Comparison of ENCODE assay signal across 8 cellular contexts in genomic region chr1:39082140-39082799, GRCh38. TPM values are rescaled to one million over a fixed set of nuclear protein-coding genes. Genes with fewer than 3 reads are reported as not detected.
DNase-seq lines count a peak whose midpoint lies in the region; ATAC-seq, FAIRE-seq and TF ChIP-seq lines count a peak whose summit lies in the region.

No MANE protein-coding gene starts in this region.

- no peak overlapping the region for H3K27ac ChIP-seq in CD8-positive, alpha-beta T cell (ENCODE audit: low read depth, low read length)
- H3K27ac ChIP-seq in esophagus muscularis mucosa (replicated peaks in 1 of 4) (peak overlapping the region in 2 of 4 donors; percentile 4 to 53), pancreas (no peak overlapping the region)

- TF ChIP-seq CTCF in CD8-positive, alpha-beta T cell (IDR thresholded peaks at IDR 0.05) = no peak
- TF ChIP-seq CTCF in esophagus muscularis mucosa (IDR thresholded peaks at IDR 0.05) (no peak), pancreas (IDR thresholded peaks at IDR 0.05) (no peak)

- no peak overlapping the region for H3K4me3 ChIP-seq in CD8-positive, alpha-beta T cell (ENCODE audit: low read depth, low read length)
- H3K4me3 ChIP-seq in NT2/D1 (ENCODE audit: insufficient read length, low read depth) = peak overlapping the region; percentile 49
- H3K4me3 ChIP-seq in esophagus muscularis mucosa = peak overlapping the region; percentile 60 to 74 (median 66)
- peak overlapping the region in 3 of 4 donors; percentile 13 to 52 (median 40) for H3K4me3 ChIP-seq in pancreas

- H3K9me3 ChIP-seq in CD8-positive, alpha-beta T cell (ENCODE audit: low read length) = no peaks in the 10 kb centered on the region
- H3K9me3 ChIP-seq in NT2/D1 (ENCODE audit: insufficient read depth, low read length) (no peaks in the 10 kb centered on the region), esophagus muscularis mucosa (no peaks in the 10 kb centered on the region), pancreas (no peaks in the 10 kb centered on the region)

- no peak for DNase-seq in CD8-positive, alpha-beta T cell
- no peak for DNase-seq in NT2/D1 (ENCODE audit: low read depth, low spot score)
- DNase-seq in esophagus muscularis mucosa (ENCODE audit: extremely low spot score) = no peak
- DNase-seq in pancreas = peak in 1 of 6 donors; percentile 70
- DNase-seq in cerebellar nuclear complex (lab: John Stamatoyannopoulos, UW) = no peak
- DNase-seq in GM19238 (ENCODE audit: insufficient read length, low spot score) = no peak

- peaks cover 7% of the 10 kb centered on the region for H3K4me1 Mint-ChIP-seq in CD8-positive, alpha-beta T cell (ENCODE audit: low read depth)

- TF ChIP-seq EP300 in esophagus muscularis mucosa (IDR thresholded peaks at IDR 0.05) = no peak

- no peak for FAIRE-seq in pancreas (lab: Jason Lieb, UNC)

- H3K9me3 Mint-ChIP-seq in CD8-positive, alpha-beta T cell = no peaks in the 10 kb centered on the region

- H3K36me3 ChIP-seq in CD8-positive, alpha-beta T cell (ENCODE audit: insufficient read depth, low read length) = no peaks in the 10 kb centered on the region
- H3K36me3 ChIP-seq in NT2/D1 (ENCODE audit: insufficient read depth, insufficient read length, low read length) (no peaks in the 10 kb centered on the region), esophagus muscularis mucosa (no peaks in the 10 kb centered on the region), pancreas (no peaks in the 10 kb centered on the region)

- no peak for ATAC-seq in CD8-positive, alpha-beta T cell
- ATAC-seq in pancreas (no peak), GM19351 (IDR thresholded peaks at IDR 0.05; ENCODE audit: unreplicated experiment) (no peak), HG02678 (IDR thresholded peaks at IDR 0.05; ENCODE audit: unreplicated experiment) (no peak)

- POLR2A ChIA-PET in CD8-positive, alpha-beta T cell (lab: Charles Lee) = no interaction called here

- 70% methylated on average over 11 of the region's 17 CpGs for WGBS in esophagus muscularis mucosa
- 50 to 57% methylated on average over 17 of the region's 17 CpGs for WGBS in pancreas, 2 donors

- no peak overlapping the region for H3K27ac Mint-ChIP-seq in CD8-positive, alpha-beta T cell

- H3K4me3 Mint-ChIP-seq in CD8-positive, alpha-beta T cell = peak overlapping the region; percentile 76

- H3K27me3 Mint-ChIP-seq in CD8-positive, alpha-beta T cell (ENCODE audit: low read depth) = peaks cover 27% of the 10 kb centered on the region

- H3K27me3 ChIP-seq in CD8-positive, alpha-beta T cell (ENCODE audit: insufficient read depth, low read length) = peaks cover 12% of the 10 kb centered on the region
- H3K27me3 ChIP-seq in NT2/D1 (ENCODE audit: insufficient read depth, insufficient read length) (peaks cover 62% of the 10 kb centered on the region), esophagus muscularis mucosa (peaks cover 0 to 30% (median 13%) of the 10 kb centered on the region in 4 donors), pancreas (peaks cover 0 to 4% (median 0%) of the 10 kb centered on the region in 4 donors)

- no peak for TF ChIP-seq POLR2A in esophagus muscularis mucosa (IDR thresholded peaks at IDR 0.05; ENCODE audit: low read depth)

- intact Hi-C loops in CD8-positive, alpha-beta T cell (cut with DNase I, micrococcal nuclease) = no loop called here
- intact Hi-C loops in esophagus muscularis mucosa (cut with DNase I) = loop anchor here (10.0 kb wide), 1 partner anchor 207 kb away; the partner anchor contains the start of gene MYCBP
- intact Hi-C loops in pancreas (cut with DNase I) = no loop called here

- no peaks in the 10 kb centered on the region for H3K36me3 Mint-ChIP-seq in CD8-positive, alpha-beta T cell

- CTCF ChIA-PET in CD8-positive, alpha-beta T cell (lab: Charles Lee) = interaction anchor here (1.6 to 4.7 kb wide), 2 partner anchors 10 to 17 kb away, joined by 4 to 21 read pairs; no protein-coding TSS in a partner anchor

- peak overlapping the region; percentile 58 for H3K9ac ChIP-seq in NT2/D1 (ENCODE audit: insufficient read length, low read depth)

- no peaks in the 10 kb centered on the region for H3K4me1 ChIP-seq in CD8-positive, alpha-beta T cell (ENCODE audit: insufficient read depth, low read length)
- H3K4me1 ChIP-seq in NT2/D1 (ENCODE audit: insufficient read depth, insufficient read length) (peaks cover 13% of the 10 kb centered on the region), esophagus muscularis mucosa (peaks cover 19 to 38% (median 32%) of the 10 kb centered on the region in 4 donors), pancreas (peaks cover 0 to 3% (median 0%) of the 10 kb centered on the region in 3 donors)

RNA-seq across cellular contexts. Expression of gene NDUFS5, which starts 56.1 kb away (rescaled TPM):
- total RNA-seq in CD8-positive, alpha-beta T cell = 100 to 1,000 TPM in 1 of 2 experiments, 10 to 100 TPM in 1; 93.1 to 105 TPM
- total RNA-seq in esophagus muscularis mucosa = 100 to 1,000 TPM; 274 to 655 (median 373) TPM
- total RNA-seq in pancreas = 10 to 100 TPM; 52.2 to 82.6 (median 66.9) TPM
- 100 to 1,000 TPM; 257 to 319 TPM for polyA plus RNA-seq in pancreas
